ENCODE assay signal across 10 cellular contexts in genomic region chr1:226646026-226646869, GRCh38.
DNase-seq lines count a peak whose midpoint lies in the region; ATAC-seq and TF ChIP-seq lines count a peak whose summit lies in the region.
"Had no signal": no experiment of that assay in that cellular context is flagged by ENCODE, and none has a peak within 500 bp of the region (broad histone marks: within the 10 kb centered on the region; RNA-seq: fewer than 3 reads in every experiment).

No MANE protein-coding gene starts in this region.

- H3K9me3 Mint-ChIP-seq in activated B cell treated with CpG ODN at 0.5 μM for 24 hours, result no peaks in the 10 kb centered on the region

- intact Hi-C loops in activated B cell treated with CpG ODN at 0.5 μM for 24 hours (cut with micrococcal nuclease) (no loop called here), gastrocnemius medialis (cut with DNase I; ENCODE audit: low total_unique reads) (no loop called here)

- POLR2A ChIA-PET in HEK293 (lab: Yijun Ruan, JAX), result interaction anchor here (0.6 kb wide), 1 partner anchor 293 kb away, joined by 5 read pairs; no protein-coding TSS in a partner anchor
- POLR2A ChIA-PET in activated B cell treated with CpG ODN at 0.5 μM for 24 hours (lab: Charles Lee), result interaction anchor here (7.6 kb wide), 1 partner anchor 14 kb away, joined by 163 read pairs; no protein-coding TSS in a partner anchor

- peak overlapping the region; percentile 80 for H3K27ac Mint-ChIP-seq in activated B cell treated with CpG ODN at 0.5 μM for 24 hours

- H3K27me3 ChIP-seq in fibroblast of lung (ENCODE audit: control insufficient read depth, insufficient read depth, low read length) (no peaks in the 10 kb centered on the region), gastrocnemius medialis (no peaks in the 10 kb centered on the region)

- no peak overlapping the region for H3K4me3 Mint-ChIP-seq in activated B cell treated with CpG ODN at 0.5 μM for 24 hours

- H3K4me2 ChIP-seq in fibroblast of lung (ENCODE audit: extremely low read depth, insufficient read depth, low read length), result no peak overlapping the region

- no peak overlapping the region for H2AFZ ChIP-seq in fibroblast of lung (ENCODE audit: low read length)

- CTCF ChIA-PET in HEK293 (lab: Yijun Ruan, JAX) (interaction anchor here (0.9 to 1.4 kb wide), 4 partner anchors 12 to 181 kb away, joined by 3 to 6 read pairs (median 4); no protein-coding TSS in a partner anchor), activated B cell treated with CpG ODN at 0.5 μM for 24 hours (lab: Charles Lee) (no interaction called here)

- H3K27me3 Mint-ChIP-seq in activated B cell treated with CpG ODN at 0.5 μM for 24 hours, result no peaks in the 10 kb centered on the region

- peaks cover 75% of the 10 kb centered on the region for H3K36me3 Mint-ChIP-seq in activated B cell treated with CpG ODN at 0.5 μM for 24 hours (ENCODE audit: low read depth)

- peaks cover 79% of the 10 kb centered on the region for H3K4me1 Mint-ChIP-seq in activated B cell treated with CpG ODN at 0.5 μM for 24 hours

- no peak for TF ChIP-seq POLR2A in gastrocnemius medialis (IDR thresholded peaks at IDR 0.05)

- no peaks in the 10 kb centered on the region for H3K9me3 ChIP-seq in HEK293 (ENCODE audit: control insufficient read depth, insufficient read depth, low read depth, low read length)
- no peaks in the 10 kb centered on the region for H3K9me3 ChIP-seq in fibroblast of lung (ENCODE audit: control insufficient read depth, insufficient read depth, low read depth, low read length)
- H3K9me3 ChIP-seq in gastrocnemius medialis, result no peaks in the 10 kb centered on the region

- in situ Hi-C loops in gastrocnemius medialis (cut with MboI; ENCODE audit: low sequenced_read_pairs in 4 of 4), result loop anchor here in 1 of 4 donors (25.0 kb wide), 1 partner anchor 791 kb away; no protein-coding TSS in a partner anchor

- TF ChIP-seq CTCF in HEK293 (tag by site-specific recombination; IDR thresholded peaks at IDR 0.05), result no peak
- TF ChIP-seq CTCF in activated B cell treated with CpG ODN at 0.5 μM for 24 hours (IDR thresholded peaks at IDR 0.05), result no peak
- TF ChIP-seq CTCF in fibroblast of lung (conservative IDR thresholded peaks at IDR 0.05 in 1 of 2, IDR thresholded peaks at IDR 0.05 in 1 of 2; ENCODE audit: low read depth in 1 of 2, low read length in 2 of 2), result no peak
- TF ChIP-seq CTCF in gastrocnemius medialis (IDR thresholded peaks at IDR 0.05 in 4 of 5, conservative IDR thresholded peaks at IDR 0.05 in 1 of 5), result no peak

- H3K4me3 ChIP-seq in HEK293 (ENCODE audit: low read depth, low read length) (no peak overlapping the region), fibroblast of lung (replicated peaks in 1 of 4; ENCODE audit: control extremely low read depth in 1 of 4, insufficient read depth in 1 of 4, low read depth in 3 of 4, low read length in 4 of 4) (no peak overlapping the region), gastrocnemius medialis (no peak overlapping the region)

- no peak overlapping the region for H3K9ac ChIP-seq in fibroblast of lung (ENCODE audit: insufficient read depth, low read length)

- H3K27ac ChIP-seq in HEK293 (ENCODE audit: extremely low read depth, low read depth, low read length) (no peak overlapping the region), fibroblast of lung (ENCODE audit: insufficient read depth, low read length) (no peak overlapping the region), gastrocnemius medialis (peak overlapping the region; percentile 34 to 62 (median 52))

- H3K36me3 ChIP-seq in HEK293 (ENCODE audit: control insufficient read depth in 2 of 2, insufficient read depth in 1 of 2, low read length in 2 of 2), result peaks cover 0 to 27% of the 10 kb centered on the region in 2 experiments; a peak in 1 of 3 replicates
- H3K36me3 ChIP-seq in fibroblast of lung (ENCODE audit: control insufficient read depth, insufficient read depth, low read length), result peaks cover 10% of the 10 kb centered on the region
- peaks cover 0 to 8% of the 10 kb centered on the region in 2 donors for H3K36me3 ChIP-seq in gastrocnemius medialis

- ATAC-seq in activated B cell treated with CpG ODN at 0.5 μM for 24 hours (ENCODE audit: low read depth) (no peak), gastrocnemius medialis (peak in 1 of 2 donors; percentile 22)
- ATAC-seq: activated CD4-positive, CD25-positive, alpha-beta regulatory T cell treated with anti-CD3 and anti-CD28 coated beads, Interleukin-2, amount 50 U/mL, for 24 hours had no signal

- H3K79me2 ChIP-seq in fibroblast of lung (ENCODE audit: control insufficient read depth, insufficient read depth, low read length), result no peaks in the 10 kb centered on the region

- 0 out of 2 replicates have a peak, but pooled peaks cover 3% of the 10 kb centered on the region for H3K4me1 ChIP-seq in HEK293 (ENCODE audit: control insufficient read depth, insufficient read depth, low read length)
- H3K4me1 ChIP-seq in fibroblast of lung (ENCODE audit: control insufficient read depth, extremely low read depth, insufficient read depth, low read length), result peaks cover 15% of the 10 kb centered on the region
- peaks cover 19 to 29% of the 10 kb centered on the region in 2 donors for H3K4me1 ChIP-seq in gastrocnemius medialis

- H4K20me1 ChIP-seq in fibroblast of lung (ENCODE audit: control insufficient read depth, extremely low read depth, insufficient read depth, low read length), result no peaks in the 10 kb centered on the region

- peak; percentile 12 for DNase-seq in activated B cell treated with CpG ODN at 0.5 μM for 24 hours
- peak; percentile 12 to 28 for DNase-seq in fibroblast of lung (ENCODE audit: low read depth in 2 of 2)
- no peak for DNase-seq in gastrocnemius medialis
- DNase-seq in dermis blood vessel endothelial cell, result no peak
- DNase-seq in occipital lobe (lab: John Stamatoyannopoulos, UW), result no peak
- no peak for DNase-seq in NCI-H446 (lab: John Stamatoyannopoulos, UW)
- DNase-seq: central memory CD4-positive, alpha-beta T cell; OCI-M1 had no signal

TF ChIP-seq in HEK293, 187 proteins besides CTCF, POLR2A, EP300 and RAD21:
- TF ChIP-seq ZNF404 (tag by site-specific recombination; IDR thresholded peaks at IDR 0.05), result no peak
- TF ChIP-seq ZIC2 (tag by site-specific recombination; IDR thresholded peaks at IDR 0.05), result peak; percentile 51
- TF ChIP-seq GLIS2 (tag by site-specific recombination; IDR thresholded peaks at IDR 0.05), result 0 out of 2 replicates have a peak, but pooled peaks have one; percentile 16

Comparison
In these comparisons a context has a peak if more than half of its experiments do, and no peak if none do; other contexts are left out.
1. H3K27ac ChIP-seq: peak in gastrocnemius medialis (4 of 4); none in HEK293 (single experiment) and fibroblast of lung (single experiment).
2. DNase-seq: peak in activated B cell treated with CpG ODN at 0.5 μM for 24 hours (single experiment) and fibroblast of lung (2 of 2); none in gastrocnemius medialis (0 of 2), dermis blood vessel endothelial cell (single experiment), occipital lobe (single experiment) and NCI-H446 (0 of 2).